Comparison of ENCODE assay signal across 1 cellular context in genomic region chr10:718143-718700, GRCh38.
TF ChIP-seq lines count a peak whose summit lies in the region.

No MANE protein-coding gene starts in this region.

TF ChIP-seq in A549, 52 proteins besides CTCF, POLR2A, EP300 and RAD21 (continued from another document):
- no peak for TF ChIP-seq RARB (CRISPR knock-in tag; IDR thresholded peaks at IDR 0.05)
- TF ChIP-seq ZFP36 (IDR thresholded peaks at IDR 0.05; ENCODE audit: borderline replicate concordance, partially characterized antibody) = no peak
- no peak for TF ChIP-seq ZSCAN20 (CRISPR knock-in tag; IDR thresholded peaks at IDR 0.05)
